20 cellular contexts compared by ENCODE assay signal in genomic region chr16:88917915-88918627, GRCh38. TPM values are rescaled to one million over a fixed set of nuclear protein-coding genes. Genes with fewer than 3 reads are reported as not detected.
A peak's percentile ranks its signal among the peaks of the same experiment; 100 is the strongest.
DNase-seq lines count a peak whose midpoint lies in the region; ATAC-seq, FAIRE-seq and TF ChIP-seq lines count a peak whose summit lies in the region.
"Had no signal": no experiment of that assay in that cellular context is flagged by ENCODE, and none has a peak within 500 bp of the region (broad histone marks: within the 10 kb centered on the region; RNA-seq: fewer than 3 reads in every experiment).

No MANE protein-coding gene starts in this region.

- peak overlapping the region; percentile 84; the same call in 1 of the 2 replicates for H3K27ac Mint-ChIP-seq in GM23338
- peak overlapping the region; percentile 8 for H3K27ac Mint-ChIP-seq in activated B cell treated with CpG ODN at 0.5 μM for 24 hours

- H3F3A ChIP-seq in GM23338 (replicated peaks; ENCODE audit: low read depth): no peaks in the 10 kb centered on the region; the same call in 1 of the 2 replicates

- H3K4me3 Mint-ChIP-seq in GM23338: no peak overlapping the region
- H3K4me3 Mint-ChIP-seq in activated B cell treated with CpG ODN at 0.5 μM for 24 hours: no peak overlapping the region
- H3K4me3 Mint-ChIP-seq: CD14-positive monocyte had no signal

- no peaks in the 10 kb centered on the region for H3K27me3 ChIP-seq in GM23338 (ENCODE audit: insufficient read depth)
- H3K27me3 ChIP-seq in keratinocyte (ENCODE audit: control insufficient read depth, extremely low read depth, insufficient read depth, low read length): no peaks in the 10 kb centered on the region
- H3K27me3 ChIP-seq in thymus (ENCODE audit: control insufficient read depth, insufficient read depth): no peaks in the 10 kb centered on the region
- no peaks in the 10 kb centered on the region for H3K27me3 ChIP-seq in A673 (replicated peaks; ENCODE audit: insufficient read depth, low read depth, low read length, poor library complexity)
- peaks cover 10% of the 10 kb centered on the region for H3K27me3 ChIP-seq in BE2C

- POLR2A ChIA-PET in activated B cell treated with CpG ODN at 0.5 μM for 24 hours (lab: Charles Lee): no interaction called here
- POLR2A ChIA-PET in A673 (lab: Charles Lee; ENCODE audit: low non-redundant PET): no interaction called here

- H3K4me1 ChIP-seq in GM23338 (ENCODE audit: insufficient read depth) (no peaks in the 10 kb centered on the region), keratinocyte (ENCODE audit: control insufficient read depth, extremely low read depth, insufficient read depth, low read length) (peaks cover 29% of the 10 kb centered on the region), thymus (ENCODE audit: control insufficient read depth, insufficient read depth, low read length) (peaks cover 24% of the 10 kb centered on the region), A673 (ENCODE audit: insufficient read depth, low read length, poor library complexity, severe bottlenecking) (peaks cover 36% of the 10 kb centered on the region), BE2C (peaks cover 10% of the 10 kb centered on the region; the same call in 1 of the 2 replicates)
- H3K4me1 ChIP-seq: HAP-1 had no signal

- H3K79me2 ChIP-seq in GM23338 (replicated peaks; ENCODE audit: insufficient read depth): no peaks in the 10 kb centered on the region
- H3K79me2 ChIP-seq in keratinocyte (ENCODE audit: control insufficient read depth, insufficient read depth, low read length): no peaks in the 10 kb centered on the region

- H3K9me2 ChIP-seq in GM23338 (ENCODE audit: insufficient read depth): no peaks in the 10 kb centered on the region

- BruUV-seq in A673 (replicated peaks; lab: Mats Ljungman, UMichigan): no TSS peak

- no peak for ATAC-seq in GM23338
- ATAC-seq in activated B cell treated with CpG ODN at 0.5 μM for 24 hours (ENCODE audit: low read depth): no peak
- ATAC-seq: Panc1 had no signal

- CTCF ChIA-PET in activated B cell treated with CpG ODN at 0.5 μM for 24 hours (lab: Charles Lee) (no interaction called here), A673 (lab: Charles Lee) (no interaction called here)

- dilution Hi-C loops in keratinocyte (cut with MboI; ENCODE audit: extremely low pct_ligation_motif_present, low sequenced_read_pairs): no loop called here

- H3K9me3 Mint-ChIP-seq in GM23338 (peaks cover 11% of the 10 kb centered on the region), activated B cell treated with CpG ODN at 0.5 μM for 24 hours (no peaks in the 10 kb centered on the region)

- no peak overlapping the region for H3K4me3 ChIP-seq in GM23338
- H3K4me3 ChIP-seq in keratinocyte (ENCODE audit: control insufficient read depth in 2 of 3, extremely low read depth in 1 of 3, insufficient read depth in 2 of 3, low read depth in 1 of 3, low read length in 3 of 3): no peak overlapping the region
- no peak overlapping the region for H3K4me3 ChIP-seq in thymus (ENCODE audit: low read length)
- no peak overlapping the region for H3K4me3 ChIP-seq in A673 (ENCODE audit: low read depth, low read length, poor library complexity, severe bottlenecking)
- no peak overlapping the region for H3K4me3 ChIP-seq in BE2C (ENCODE audit: low read depth, low read length)
- H3K4me3 ChIP-seq: HAP-1 had no signal

- whole genome bisulfite sequencing in thymus: 88% methylated on average over 19 of the region's 19 CpGs

- H3K36me3 ChIP-seq in GM23338 (ENCODE audit: insufficient read depth): no peaks in the 10 kb centered on the region
- no peaks in the 10 kb centered on the region for H3K36me3 ChIP-seq in keratinocyte (ENCODE audit: control insufficient read depth in 2 of 2, extremely low read depth in 1 of 2, insufficient read depth in 2 of 2, low read length in 2 of 2)
- H3K36me3 ChIP-seq in thymus (ENCODE audit: control insufficient read depth, insufficient read depth): peaks cover 65% of the 10 kb centered on the region
- no peaks in the 10 kb centered on the region for H3K36me3 ChIP-seq in A673 (ENCODE audit: insufficient read depth, low read length, poor library complexity, severe bottlenecking)
- H3K36me3 ChIP-seq in BE2C: no peaks in the 10 kb centered on the region
- H3K36me3 ChIP-seq: HAP-1 had no signal

- H3K27ac ChIP-seq in GM23338 (ENCODE audit: low read depth) (0 out of 2 replicates have a peak overlapping the region, but pooled peaks have one; percentile 23), keratinocyte (ENCODE audit: control insufficient read depth, insufficient read depth, low read length) (peak overlapping the region; percentile 8), thymus (ENCODE audit: low read depth) (peak overlapping the region; percentile 59), A673 (ENCODE audit: low read depth, low read length, poor library complexity, severe bottlenecking) (no peak overlapping the region)

- no peak for DNase-seq in GM23338 (ENCODE audit: low spot score)
- no peak for DNase-seq in activated B cell treated with CpG ODN at 0.5 μM for 24 hours
- DNase-seq in keratinocyte (ENCODE audit: low read depth, low spot score): no peak
- no peak for DNase-seq in A673 (ENCODE audit: low spot score)
- DNase-seq in activated CD4-positive, alpha-beta T cell treated with anti-CD3 and anti-CD28 coated beads for 1 hour: no peak
- DNase-seq in BE2C: no peak
- DNase-seq: COR-L47, DMS153, EL, Kasumi-1, NCI-H1417, NCI-H1930, NCI-H2171, NCI-H82, SHP77 treated with DMSO at 0.1 percent for 48 hours had no signal

- H3K4me2 ChIP-seq in GM23338 (no peak overlapping the region), keratinocyte (ENCODE audit: control insufficient read depth, extremely low read depth, insufficient read depth, low read depth, low read length) (no peak overlapping the region)

- peaks cover 8% of the 10 kb centered on the region for H3K9me3 ChIP-seq in keratinocyte (ENCODE audit: control insufficient read depth, low read depth, low read length)
- H3K9me3 ChIP-seq in thymus (ENCODE audit: control insufficient read depth): peaks cover 1% of the 10 kb centered on the region
- H3K9me3 ChIP-seq in A673 (ENCODE audit: low read depth, low read length, poor library complexity, severe bottlenecking): no peaks in the 10 kb centered on the region
- H3K9me3 ChIP-seq in BE2C: no peaks in the 10 kb centered on the region
- H3K9me3 ChIP-seq: HAP-1 had no signal

- H3K36me3 Mint-ChIP-seq in GM23338 (ENCODE audit: low read depth) (peaks cover 4% of the 10 kb centered on the region; the same call in 1 of the 3 replicates), activated B cell treated with CpG ODN at 0.5 μM for 24 hours (ENCODE audit: low read depth) (peaks cover 26% of the 10 kb centered on the region)

- H3K9me1 ChIP-seq in keratinocyte (ENCODE audit: control insufficient read depth, extremely low read depth, insufficient read depth, low read length): no peaks in the 10 kb centered on the region

- TF ChIP-seq CTCF in GM23338 (conservative IDR thresholded peaks at IDR 0.05; ENCODE audit: low read depth in 2 of 2) (no peak), activated B cell treated with CpG ODN at 0.5 μM for 24 hours (IDR thresholded peaks at IDR 0.05) (no peak), keratinocyte (optimal IDR thresholded peaks at IDR 0.05 in 1 of 3, IDR thresholded peaks at IDR 0.05 in 1 of 3, conservative IDR thresholded peaks at IDR 0.05 in 1 of 3; ENCODE audit: extremely low read depth in 1 of 3, insufficient read depth in 2 of 3, low read length in 3 of 3) (no peak), A673 (conservative IDR thresholded peaks at IDR 0.05; ENCODE audit: low read depth, low read length) (no peak), BE2C (IDR thresholded peaks at IDR 0.05; ENCODE audit: low read depth, low read length) (no peak)

- H3K9ac ChIP-seq in keratinocyte (ENCODE audit: control insufficient read depth, extremely low read depth, insufficient read depth, low read length): no peak overlapping the region

- H3K4me1 Mint-ChIP-seq in GM23338 (peaks cover 17% of the 10 kb centered on the region), activated B cell treated with CpG ODN at 0.5 μM for 24 hours (peaks cover 63% of the 10 kb centered on the region)

- no peak for FAIRE-seq in keratinocyte (lab: Jason Lieb, UNC)

- no peak overlapping the region for H2AFZ ChIP-seq in GM23338
- H2AFZ ChIP-seq in keratinocyte (ENCODE audit: control insufficient read depth, low read length): no peak overlapping the region

- H4K20me1 ChIP-seq in GM23338 (replicated peaks; ENCODE audit: insufficient read depth) (no peaks in the 10 kb centered on the region), keratinocyte (ENCODE audit: control insufficient read depth, extremely low read depth, insufficient read depth, low read length) (no peaks in the 10 kb centered on the region)

- intact Hi-C loops in activated B cell treated with CpG ODN at 0.5 μM for 24 hours (cut with micrococcal nuclease) (no loop called here), A673 (cut with micrococcal nuclease; ENCODE audit: unreplicated experiment) (no loop called here)

- peaks cover 14% of the 10 kb centered on the region for H3K27me3 Mint-ChIP-seq in GM23338 (ENCODE audit: insufficient read depth, low read depth, poor library complexity)
- no peaks in the 10 kb centered on the region for H3K27me3 Mint-ChIP-seq in activated B cell treated with CpG ODN at 0.5 μM for 24 hours

RNA-seq across cellular contexts. Expression of gene PABPN1L, which starts 51.6 kb away (rescaled TPM):
- not detected in 2 replicates for total RNA-seq in GM23338 (2014; rRNA removed; shearing (Covaris generic))
- not detected in 2 replicates for polyA plus RNA-seq in GM23338 (2016; fragmentation: Nextera tagmentation; extraction: Ambion mirVana)
- 0.44 and 0.67 TPM in 2 replicates for total RNA-seq in activated B cell treated with CpG ODN at 0.5 μM for 24 hours
- not detected in 3 replicates for polyA plus RNA-seq in keratinocyte
- polyA plus RNA-seq in keratinocyte (2011; ENCODE audit: low read depth): not detected
- polyA plus RNA-seq in keratinocyte (2011; cell fraction: cytosol; rRNA removed): not detected in 2 replicates
- polyA plus RNA-seq in keratinocyte (2011; cell fraction: nucleus; rRNA removed): not detected in 2 replicates
- not detected in 2 replicates for polyA plus RNA-seq in keratinocyte (2012; ENCODE audit: low replicate concordance)
- polyA minus RNA-seq in keratinocyte: not detected in 3 replicates
- not detected for polyA minus RNA-seq in keratinocyte (2011; cell fraction: cytosol; rRNA and poly(A)+ RNA removed)
- not detected in 2 replicates for polyA minus RNA-seq in keratinocyte (2011; cell fraction: nucleus; rRNA and poly(A)+ RNA removed)
- 0.34 TPM for polyA plus RNA-seq in thymus
- not detected in 2 replicates for total RNA-seq in A673 (2021)
- not detected for polyA plus RNA-seq in BE2C (2012; ENCODE audit: insufficient read depth, insufficient read length, low read depth)
- total RNA-seq: NCI-H460 had no signal
- polyA plus RNA-seq: CD14-positive monocyte had no signal

RNA-seq across cellular contexts. Expression of gene CBFA2T3, which starts 58.9 kb away (rescaled TPM):
- total RNA-seq in GM23338 (2014; rRNA removed; shearing (Covaris generic)): 0.85 and 1.5 TPM in 2 replicates
- 0.70 and 0.87 TPM in 2 replicates for polyA plus RNA-seq in GM23338 (2016; fragmentation: Nextera tagmentation; extraction: Ambion mirVana)
- total RNA-seq in activated B cell treated with CpG ODN at 0.5 μM for 24 hours: 50.8 and 63.3 TPM in 2 replicates
- 0.08 to 0.24 TPM (median 0.18 TPM) in 3 replicates for polyA plus RNA-seq in keratinocyte
- polyA plus RNA-seq in keratinocyte (2011; ENCODE audit: low read depth): 1.3 TPM
- polyA plus RNA-seq in keratinocyte (2011; cell fraction: cytosol; rRNA removed): 0.17 and 0.30 TPM in 2 replicates
- 0.37 and 0.43 TPM in 2 replicates for polyA plus RNA-seq in keratinocyte (2011; cell fraction: nucleus; rRNA removed)
- 0.17 and 0.61 TPM in 2 replicates for polyA plus RNA-seq in keratinocyte (2012; ENCODE audit: low replicate concordance)
- 0.03 to 0.20 TPM in 2 of 3 replicates, not detected in the other for polyA minus RNA-seq in keratinocyte
- not detected for polyA minus RNA-seq in keratinocyte (2011; cell fraction: cytosol; rRNA and poly(A)+ RNA removed)
- 0.31 and 0.32 TPM in 2 replicates for polyA minus RNA-seq in keratinocyte (2011; cell fraction: nucleus; rRNA and poly(A)+ RNA removed)
- 19.1 TPM for polyA plus RNA-seq in thymus
- 1.7 and 2.2 TPM in 2 replicates for total RNA-seq in A673 (2021)
- not detected for polyA plus RNA-seq in BE2C (2012; ENCODE audit: insufficient read depth, insufficient read length, low read depth)
- total RNA-seq: NCI-H460 had no signal

Comparison
In these comparisons a context has a peak if more than half of its experiments do, and no peak if none do; other contexts are left out.
1. RNA of gene CBFA2T3, which starts 58.9 kb away (total RNA-seq): 50.8 to 63.3 TPM in activated B cell treated with CpG ODN at 0.5 μM for 24 hours; 1.7 to 2.2 TPM in A673 and 0.85 to 1.5 TPM in GM23338; every median in the first group is over 10 times any median in the second.